20 cellular contexts compared by ENCODE assay signal in genomic region chr2:116517936-116518335, GRCh38.
"Had no signal": no experiment of that assay in that cellular context is flagged by ENCODE, and none has a peak within 500 bp of the region (broad histone marks: within the 10 kb centered on the region; RNA-seq: fewer than 3 reads in every experiment).

No MANE protein-coding gene starts in this region.

- H3K27ac Mint-ChIP-seq: dendritic cell treated with granulocyte-macrophage colony-stimulating factor and Interleukin-4, amounts not matched to agents 40 ng/mL and 50 ng/mL, for 4 days; effector memory CD8-positive, alpha-beta T cell; naive thymus-derived CD4-positive, alpha-beta T cell had no signal

- H3K4me3 Mint-ChIP-seq: dendritic cell treated with granulocyte-macrophage colony-stimulating factor and Interleukin-4, amounts not matched to agents 40 ng/mL and 50 ng/mL, for 4 days; effector memory CD8-positive, alpha-beta T cell; naive thymus-derived CD4-positive, alpha-beta T cell had no signal

- H3K9me3 ChIP-seq: colonic mucosa had no signal

- ATAC-seq: effector memory CD8-positive, alpha-beta T cell; gastrocnemius medialis; heart right ventricle; left cardiac atrium; left lung; left ventricle myocardium superior; lower lobe of right lung; naive thymus-derived CD4-positive, alpha-beta T cell had no signal

- H3K36me3 ChIP-seq: colonic mucosa, esophagus squamous epithelium, gastrocnemius medialis, heart right ventricle, left lung, lower lobe of right lung had no signal

- H3K27me3 Mint-ChIP-seq: dendritic cell treated with granulocyte-macrophage colony-stimulating factor and Interleukin-4, amounts not matched to agents 40 ng/mL and 50 ng/mL, for 4 days; effector memory CD8-positive, alpha-beta T cell; naive thymus-derived CD4-positive, alpha-beta T cell had no signal

- DNase-seq: colonic mucosa; cortex of kidney; effector CD8-positive, alpha-beta T cell; effector memory CD8-positive, alpha-beta T cell; esophagus squamous epithelium; foreskin fibroblast; foreskin melanocyte; gastrocnemius medialis; glutamatergic neuron; head of caudate nucleus; heart right ventricle; hippocampal formation; left cardiac atrium; left lung; left ventricle myocardium superior; lower lobe of right lung; mesenchymal stem cell; midbrain; naive thymus-derived CD4-positive, alpha-beta T cell had no signal

- H3K4me1 Mint-ChIP-seq: naive thymus-derived CD4-positive, alpha-beta T cell had no signal

- H3K36me3 Mint-ChIP-seq: naive thymus-derived CD4-positive, alpha-beta T cell had no signal

- H3K4me1 ChIP-seq: colonic mucosa, esophagus squamous epithelium, gastrocnemius medialis, heart right ventricle, left lung, lower lobe of right lung had no signal

- H3K4me3 ChIP-seq: colonic mucosa, esophagus squamous epithelium, gastrocnemius medialis, heart right ventricle, left lung, lower lobe of right lung had no signal

- H3K27me3 ChIP-seq: colonic mucosa, esophagus squamous epithelium, gastrocnemius medialis, heart right ventricle, left lung had no signal

- H3K27ac ChIP-seq: colonic mucosa, esophagus squamous epithelium, gastrocnemius medialis, heart right ventricle, left lung, lower lobe of right lung had no signal
